ENCODE assay signal across 17 cellular contexts in the genomic region with DNA sequence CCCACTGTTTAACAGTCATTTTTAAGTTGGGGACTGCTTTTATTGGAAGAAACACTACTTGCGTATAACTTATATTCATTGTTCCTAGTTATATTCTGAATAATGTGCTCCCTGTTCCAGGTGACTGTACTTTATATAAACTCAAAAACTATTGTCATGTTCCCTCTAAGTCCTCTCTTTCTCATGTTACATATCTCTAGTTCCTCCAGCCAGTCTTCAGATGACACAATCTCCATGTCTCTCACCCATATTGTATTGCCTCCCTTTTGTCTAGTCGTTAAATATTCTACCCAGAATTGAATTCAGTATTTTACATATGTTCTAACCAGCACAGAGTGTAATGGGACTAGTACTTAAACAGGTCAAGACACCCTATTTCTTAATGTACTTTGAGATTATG. TPM values are rescaled to one million over a fixed set of nuclear protein-coding genes. Genes with fewer than 3 reads are reported as not detected.
DNase-seq lines count a peak whose midpoint lies in the region; ATAC-seq and TF ChIP-seq lines count a peak whose summit lies in the region.
"Had no signal": no experiment of that assay in that cellular context is flagged by ENCODE, and none has a peak within 500 bp of the region (broad histone marks: within the 10 kb centered on the region; RNA-seq: fewer than 3 reads in every experiment).

No MANE protein-coding gene starts in this region.

- peak overlapping the region; percentile 38 for H3K4me3 ChIP-seq in NB4 (ENCODE audit: low read depth, low read length)
- H3K4me3 ChIP-seq: A549, BLaER1, GM23338, K562 had no signal

- DNase-seq in NOMO-1 treated with DMSO at 0.1 percent for 48 hours (lab: John Stamatoyannopoulos, UW; ENCODE audit: unreplicated experiment) (peak; percentile 11), NOMO-1 treated with dmso at 0.1 percent for 144 hours (lab: John Stamatoyannopoulos, UW; ENCODE audit: unreplicated experiment) (no peak), GF-D8 (lab: John Stamatoyannopoulos, UW) (peak; percentile 11), NB4 (ENCODE audit: low read depth) (peak; percentile 26), NCI-H748 (lab: John Stamatoyannopoulos, UW; ENCODE audit: unreplicated experiment) (no peak)
- no peak for DNase-seq in CD4-positive, alpha-beta T cell
- DNase-seq: CD8-positive, alpha-beta memory T cell; COR-L47; HCEC 1CT; HFFc6; IMR-90 had no signal

- H3K4me1 Mint-ChIP-seq in CD4-positive, alpha-beta T cell (ENCODE audit: low read depth), result peaks cover 54% of the 10 kb centered on the region
- H3K4me1 Mint-ChIP-seq: GM23338 had no signal

- no peaks in the 10 kb centered on the region for H3K27me3 Mint-ChIP-seq in CD4-positive, alpha-beta T cell

- CTCF ChIA-PET in CD4-positive, alpha-beta T cell (lab: Charles Lee), result no interaction called here

- no peak overlapping the region for H3K27ac Mint-ChIP-seq in CD4-positive, alpha-beta T cell
- H3K27ac Mint-ChIP-seq: CD8-positive, alpha-beta memory T cell; GM23338 had no signal

- no peak for TF ChIP-seq POLR2A in NB4 (IDR thresholded peaks at IDR 0.05; ENCODE audit: extremely low read depth, insufficient read length)

- ATAC-seq in GM19395 (IDR thresholded peaks at IDR 0.05; ENCODE audit: unreplicated experiment), result no peak
- ATAC-seq in CD4-positive, alpha-beta T cell (ENCODE audit: poor library complexity), result no peak
- ATAC-seq: A549, GM23338, K562 had no signal

- no peak overlapping the region for H3K4me3 Mint-ChIP-seq in CD4-positive, alpha-beta T cell
- H3K4me3 Mint-ChIP-seq: GM23338, HFFc6 had no signal

- POLR2A ChIA-PET in CD4-positive, alpha-beta T cell (lab: Charles Lee), result no interaction called here

- no peaks in the 10 kb centered on the region for H3K9me3 Mint-ChIP-seq in CD4-positive, alpha-beta T cell
- H3K9me3 Mint-ChIP-seq: CD8-positive, alpha-beta memory T cell; HFFc6 had no signal

- no peaks in the 10 kb centered on the region for H3K9me3 ChIP-seq in CD4-positive, alpha-beta T cell (ENCODE audit: control insufficient read depth, low read length)
- H3K9me3 ChIP-seq: A549, BLaER1 had no signal

- intact Hi-C loops in CD4-positive, alpha-beta T cell (cut with DNase I, micrococcal nuclease), result no loop called here

- TF ChIP-seq CTCF in NB4 (IDR thresholded peaks at IDR 0.05; ENCODE audit: low read depth, low read length), result no peak
- TF ChIP-seq CTCF in CD4-positive, alpha-beta T cell (IDR thresholded peaks at IDR 0.05), result no peak

- H3K27ac ChIP-seq in CD4-positive, alpha-beta T cell (ENCODE audit: low read depth, low read length), result no peak overlapping the region
- H3K27ac ChIP-seq: 22Rv1, A549, BLaER1 had no signal

- H3K27me3 ChIP-seq in CD4-positive, alpha-beta T cell (ENCODE audit: control insufficient read depth, insufficient read depth, low read length), result no peaks in the 10 kb centered on the region
- H3K27me3 ChIP-seq: BLaER1 had no signal

- H3K36me3 Mint-ChIP-seq in CD4-positive, alpha-beta T cell (ENCODE audit: low read depth), result peaks cover 37% of the 10 kb centered on the region

RNA-seq across cellular contexts. Expression of a gene that starts 5.3 kb away (rescaled TPM):
- total RNA-seq in CD4-positive, alpha-beta T cell, result 10 to 100 TPM; 17.0 to 17.4 TPM

Comparison
In these comparisons a context has a peak if more than half of its experiments do, and no peak if none do; other contexts are left out.
1. DNase-seq: peak in NOMO-1 treated with DMSO at 0.1 percent for 48 hours (single experiment), GF-D8 (single experiment) and NB4 (single experiment); none in NOMO-1 treated with dmso at 0.1 percent for 144 hours (single experiment), NCI-H748 (single experiment) and CD4-positive, alpha-beta T cell (0 of 10).